12 cellular contexts compared by ENCODE assay signal in the genomic region with DNA sequence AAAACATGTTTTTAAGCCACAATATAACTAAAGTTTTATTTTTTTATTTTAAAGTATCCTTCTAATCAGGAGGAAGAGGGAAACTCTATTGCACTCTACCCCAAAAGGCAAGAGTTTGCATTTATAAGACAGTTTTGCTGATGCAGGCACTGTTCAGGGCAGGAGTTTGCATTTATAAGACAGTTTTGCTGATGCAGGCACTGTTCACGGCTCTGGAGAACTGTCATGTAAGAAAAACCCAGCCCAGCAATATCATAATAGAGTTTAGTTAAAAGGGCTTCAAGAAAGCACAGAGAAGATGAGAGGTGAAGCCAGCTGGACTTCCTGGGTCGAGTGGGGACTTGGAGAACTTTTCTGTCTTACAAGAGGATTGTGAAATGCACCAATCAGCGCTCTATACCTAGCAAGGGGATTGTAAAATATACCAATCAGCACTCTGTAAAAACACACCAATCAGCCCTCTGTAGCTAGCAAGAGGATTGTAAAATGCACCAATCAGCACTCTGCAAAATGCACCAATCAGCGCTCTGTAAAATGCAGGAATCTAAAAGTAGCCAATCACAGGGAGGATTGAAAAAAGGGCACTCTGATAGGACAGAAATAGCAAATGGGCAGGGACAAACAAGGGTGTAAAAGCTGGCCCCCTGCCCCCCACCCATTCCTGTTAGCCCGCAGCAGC. TPM values are rescaled to one million over a fixed set of nuclear protein-coding genes. Genes with fewer than 3 reads are reported as not detected.
A peak's percentile ranks its signal among the peaks of the same experiment; 100 is the strongest.
DNase-seq lines count a peak whose midpoint lies in the region; ATAC-seq and TF ChIP-seq lines count a peak whose summit lies in the region.
"Had no signal": no experiment of that assay in that cellular context is flagged by ENCODE, and none has a peak within 500 bp of the region (broad histone marks: within the 10 kb centered on the region; RNA-seq: fewer than 3 reads in every experiment).

No MANE protein-coding gene starts in this region.

- no peaks in the 10 kb centered on the region for H3K36me3 Mint-ChIP-seq in T-cell
- peaks cover 32% of the 10 kb centered on the region for H3K36me3 Mint-ChIP-seq in effector memory CD8-positive, alpha-beta T cell (ENCODE audit: insufficient read depth)

- peaks cover 47 to 70% (median 49%) of the 10 kb centered on the region in 3 donors for H3K4me1 Mint-ChIP-seq in T-cell
- H3K4me1 Mint-ChIP-seq in effector memory CD8-positive, alpha-beta T cell (ENCODE audit: low read depth in 2 of 2): peaks cover 23 to 34% of the 10 kb centered on the region in 2 donors

- H3K27ac Mint-ChIP-seq in T-cell: peak overlapping the region in 1 of 2 donors; percentile 55
- peak overlapping the region in 1 of 2 donors; percentile 19 for H3K27ac Mint-ChIP-seq in effector memory CD8-positive, alpha-beta T cell

- H3K4me3 ChIP-seq in coronary artery: no peak overlapping the region
- H3K4me3 ChIP-seq: tibial nerve had no signal

- intact Hi-C loops in left ventricle myocardium superior (cut with micrococcal nuclease): no loop called here

- POLR2A ChIA-PET in T-cell (lab: Charles Lee): interaction anchor here (0.6 to 0.7 kb wide), 2 partner anchors 56 to 987 kb away, joined by 4 read pairs; no protein-coding TSS in a partner anchor

- CTCF ChIA-PET in T-cell (lab: Charles Lee): interaction anchor here in 1 of 2 donors (2.1 kb wide), 1 partner anchor 77 kb away, joined by 6 read pairs; no protein-coding TSS in a partner anchor

- peak overlapping the region in 1 of 2 donors; percentile 21 for H3K27ac ChIP-seq in coronary artery
- H3K27ac ChIP-seq: tibial nerve had no signal

- in situ Hi-C loops in G401 (cut with HindIII; ENCODE audit: low sequenced_read_pairs): no loop called here

- no peaks in the 10 kb centered on the region for H3K27me3 Mint-ChIP-seq in T-cell
- no peaks in the 10 kb centered on the region for H3K27me3 Mint-ChIP-seq in effector memory CD8-positive, alpha-beta T cell

- ATAC-seq in T-cell (replicated peaks in 1 of 4) (no peak), HG03159 (IDR thresholded peaks at IDR 0.05; ENCODE audit: unreplicated experiment) (no peak), left ventricle myocardium superior (no peak)
- no peak for ATAC-seq in effector memory CD8-positive, alpha-beta T cell (replicated peaks)

- H3K9me3 Mint-ChIP-seq in T-cell: no peaks in the 10 kb centered on the region
- H3K9me3 Mint-ChIP-seq in effector memory CD8-positive, alpha-beta T cell: no peaks in the 10 kb centered on the region

- no peak for TF ChIP-seq CTCF in coronary artery (IDR thresholded peaks at IDR 0.05)

- peak overlapping the region; percentile 71 to 94 (median 91) for H3K4me3 Mint-ChIP-seq in T-cell
- H3K4me3 Mint-ChIP-seq in effector memory CD8-positive, alpha-beta T cell: peak overlapping the region; percentile 62 to 66

- peak in 5 of 6 experiments; percentile 10 to 50 (median 38) for DNase-seq in stimulated activated naive CD4-positive, alpha-beta T cell (lab: John Stamatoyannopoulos, UW)
- no peak for DNase-seq in stimulated activated naive CD4-positive, alpha-beta T cell treated with Interleukin-2 at 50 U/mL for 16 hours (lab: John Stamatoyannopoulos, UW)
- DNase-seq in T-cell: peak in 19 of 34 experiments; percentile 8 to 46 (median 24)
- peak in 2 of 3 experiments; percentile 14 to 27 for DNase-seq in effector memory CD8-positive, alpha-beta T cell
- no peak for DNase-seq in coronary artery (ENCODE audit: low spot score)
- no peak for DNase-seq in left ventricle myocardium superior
- no peak for DNase-seq in G401 (ENCODE audit: low spot score)
- DNase-seq: DMS153, GOT3, NCI-H1417 treated with DMSO at 0.1 percent for 48 hours had no signal

RNA-seq across cellular contexts. Expression of gene CBX1, which starts 1.6 kb away (rescaled TPM):
- total RNA-seq in T-cell (10 to 100 TPM; 19.6 to 32.4 (median 30.7) TPM), left ventricle myocardium superior (37.9 TPM)
- 54.5 and 65.0 TPM in 2 replicates for total RNA-seq in G401 (2014; rRNA removed; shearing (Covaris generic))

RNA-seq across cellular contexts. Expression of gene SNX11, which starts 4.7 kb away (rescaled TPM):
- total RNA-seq in T-cell: 10 to 100 TPM; 10.6 to 20.4 (median 19.5) TPM
- 11.1 TPM for total RNA-seq in left ventricle myocardium superior
- total RNA-seq in G401 (2014; rRNA removed; shearing (Covaris generic)): 22.5 and 25.2 TPM in 2 replicates

RNA-seq across cellular contexts. Expression of gene NFE2L1, which starts 54.7 kb away (rescaled TPM):
- 10 to 100 TPM; 30.3 to 61.6 (median 43.9) TPM for total RNA-seq in T-cell
- 886 TPM for total RNA-seq in left ventricle myocardium superior
- 19.5 and 21.3 TPM in 2 replicates for total RNA-seq in G401 (2014; rRNA removed; shearing (Covaris generic))

Comparison
In these comparisons a context has a peak if more than half of its experiments do, and no peak if none do; other contexts are left out.
1. DNase-seq: peak in stimulated activated naive CD4-positive, alpha-beta T cell (5 of 6), T-cell (19 of 34) and effector memory CD8-positive, alpha-beta T cell (2 of 3); none in stimulated activated naive CD4-positive, alpha-beta T cell treated with Interleukin-2 at 50 U/mL for 16 hours (single experiment), coronary artery (single experiment), left ventricle myocardium superior (single experiment) and G401 (single experiment).
2. RNA of gene NFE2L1, which starts 54.7 kb away (total RNA-seq): 886 TPM in left ventricle myocardium superior (single experiment); 30.3 to 61.6 TPM in T-cell and 19.5 to 21.3 TPM in G401; every median in the first group is over 10 times any median in the second.